17 cellular contexts compared by ENCODE assay signal in genomic region chr9:83656032-83656680, GRCh38. TPM values are rescaled to one million over a fixed set of nuclear protein-coding genes. Genes with fewer than 3 reads are reported as not detected.
DNase-seq lines count a peak whose midpoint lies in the region; ATAC-seq, FAIRE-seq and TF ChIP-seq lines count a peak whose summit lies in the region.
"Had no signal": no experiment of that assay in that cellular context is flagged by ENCODE, and none has a peak within 500 bp of the region (broad histone marks: within the 10 kb centered on the region; RNA-seq: fewer than 3 reads in every experiment).

No MANE protein-coding gene starts in this region.

- no peak for DNase-seq in activated CD4-positive, alpha-beta T cell treated with anti-CD3 and anti-CD28 coated beads for 36 hours
- DNase-seq in activated CD4-positive, alpha-beta T cell treated with anti-CD3 and anti-CD28 coated beads, Interleukin-2, amount 50 U/mL, for 48 hours: no peak
- peak; percentile 28 for DNase-seq in GM20000 (ENCODE audit: low spot score)
- no peak for DNase-seq in bronchial epithelial cell (ENCODE audit: low read depth)
- no peak for DNase-seq in NCI-H69 (lab: John Stamatoyannopoulos, UW)
- DNase-seq in prostate gland (ENCODE audit: low spot score): no peak
- DNase-seq: 8988T; activated CD8-positive, alpha-beta memory T cell treated with anti-CD3 and anti-CD28 coated beads, Interleukin-2, amount 50 U/mL, for 4 hours; adrenal gland; CD4-positive, alpha-beta T cell; GOT3; NCI-H1092 treated with DMSO at 0.1 percent for 48 hours; NCI-H345; nucleus accumbens had no signal

- H3K36me3 ChIP-seq in bronchial epithelial cell (ENCODE audit: control insufficient read depth, insufficient read depth, low read length) (peaks cover 7% of the 10 kb centered on the region), prostate gland (no peaks in the 10 kb centered on the region)

- no peak for ATAC-seq in activated CD4-positive, alpha-beta T cell treated with anti-CD3 and anti-CD28 coated beads for 36 hours
- ATAC-seq in HG03045 (IDR thresholded peaks at IDR 0.05; ENCODE audit: unreplicated experiment): peak; percentile 63
- ATAC-seq in HG03280 (IDR thresholded peaks at IDR 0.05; ENCODE audit: unreplicated experiment): no peak

- H3K36me3 Mint-ChIP-seq in activated CD4-positive, alpha-beta T cell treated with anti-CD3 and anti-CD28 coated beads for 36 hours (ENCODE audit: low read depth): peaks cover 49% of the 10 kb centered on the region

- TF ChIP-seq CTCF in GM20000 (IDR thresholded peaks at IDR 0.05; ENCODE audit: extremely low read depth, missing control alignments): no peak
- no peak for TF ChIP-seq CTCF in bronchial epithelial cell (IDR thresholded peaks at IDR 0.05; ENCODE audit: insufficient read depth, low read length, severe bottlenecking)
- TF ChIP-seq CTCF in prostate gland (IDR thresholded peaks at IDR 0.05): no peak

- TF ChIP-seq POLR2A in prostate gland (IDR thresholded peaks at IDR 0.05): no peak

- FAIRE-seq in bronchial epithelial cell (lab: Jason Lieb, UNC): peak; percentile 18

- H3K27me3 ChIP-seq in bronchial epithelial cell (ENCODE audit: control insufficient read depth, insufficient read depth, low read length): no peaks in the 10 kb centered on the region
- H3K27me3 ChIP-seq in prostate gland (replicated peaks; ENCODE audit: insufficient read depth): no peaks in the 10 kb centered on the region
- H3K27me3 ChIP-seq: adrenal gland had no signal

- peak overlapping the region; percentile 32 for H3K27ac Mint-ChIP-seq in activated CD4-positive, alpha-beta T cell treated with anti-CD3 and anti-CD28 coated beads for 36 hours
- H3K27ac Mint-ChIP-seq: CD4-positive, alpha-beta T cell had no signal

- CTCF ChIA-PET in activated CD4-positive, alpha-beta T cell treated with anti-CD3 and anti-CD28 coated beads for 36 hours (lab: Charles Lee): interaction anchor here (0.6 to 1.1 kb wide), 4 partner anchors 13 to 261 kb away, joined by 3 to 4 read pairs (median 4); no protein-coding TSS in a partner anchor

- no peaks in the 10 kb centered on the region for H3K27me3 Mint-ChIP-seq in activated CD4-positive, alpha-beta T cell treated with anti-CD3 and anti-CD28 coated beads for 36 hours
- H3K27me3 Mint-ChIP-seq: CD4-positive, alpha-beta T cell had no signal

- no peak overlapping the region for H3K4me3 ChIP-seq in bronchial epithelial cell (ENCODE audit: low read depth, low read length)
- H3K4me3 ChIP-seq in prostate gland: no peak overlapping the region
- H3K4me3 ChIP-seq: adrenal gland had no signal

- peaks cover 17% of the 10 kb centered on the region for H3K4me1 Mint-ChIP-seq in activated CD4-positive, alpha-beta T cell treated with anti-CD3 and anti-CD28 coated beads for 36 hours

- H3K27ac ChIP-seq in prostate gland: no peak overlapping the region
- H3K27ac ChIP-seq: adrenal gland, epithelial cell of prostate had no signal

- intact Hi-C loops in activated CD4-positive, alpha-beta T cell treated with anti-CD3 and anti-CD28 coated beads for 36 hours (cut with DNase I, micrococcal nuclease): no loop called here
- intact Hi-C loops in prostate gland (cut with DNase I): no loop called here

- no peaks in the 10 kb centered on the region for H3K4me1 ChIP-seq in prostate gland (replicated peaks)
- H3K4me1 ChIP-seq: adrenal gland had no signal

- WGBS in prostate gland: 95% methylated on average over 2 of the region's 2 CpGs

- peaks cover 3% of the 10 kb centered on the region for H3K9me3 Mint-ChIP-seq in activated CD4-positive, alpha-beta T cell treated with anti-CD3 and anti-CD28 coated beads for 36 hours (ENCODE audit: low read depth)
- H3K9me3 Mint-ChIP-seq: CD4-positive, alpha-beta T cell had no signal

- H3K9me3 ChIP-seq in prostate gland: no peaks in the 10 kb centered on the region
- H3K9me3 ChIP-seq: adrenal gland had no signal

- POLR2A ChIA-PET in activated CD4-positive, alpha-beta T cell treated with anti-CD3 and anti-CD28 coated beads for 36 hours (lab: Charles Lee): no interaction called here

- H3K4me3 Mint-ChIP-seq in activated CD4-positive, alpha-beta T cell treated with anti-CD3 and anti-CD28 coated beads for 36 hours: no peak overlapping the region
- H3K4me3 Mint-ChIP-seq: CD4-positive, alpha-beta T cell had no signal

RNA-seq across cellular contexts. Expression of gene IDNK, which starts 33.2 kb away (rescaled TPM):
- total RNA-seq in activated CD4-positive, alpha-beta T cell treated with anti-CD3 and anti-CD28 coated beads for 36 hours: 1 to 10 TPM; 4.6 to 4.7 TPM
- total RNA-seq in bronchial epithelial cell (3.7 and 6.0 TPM in 2 replicates), prostate gland (10 to 100 TPM in 1 of 2 donors, 1 to 10 TPM in 1; 8.4 to 11.1 TPM)

RNA-seq across cellular contexts. Expression of gene UBQLN1, which starts 51.6 kb away (rescaled TPM):
- 100 to 1,000 TPM in 1 of 2 experiments, 10 to 100 TPM in 1; 88.3 to 116 TPM for total RNA-seq in activated CD4-positive, alpha-beta T cell treated with anti-CD3 and anti-CD28 coated beads for 36 hours
- total RNA-seq in bronchial epithelial cell: 96.4 and 124 TPM in 2 replicates
- total RNA-seq in prostate gland: 100 to 1,000 TPM; 106 to 155 TPM
